ENCODE assay signal across 14 cellular contexts in the genomic region with DNA sequence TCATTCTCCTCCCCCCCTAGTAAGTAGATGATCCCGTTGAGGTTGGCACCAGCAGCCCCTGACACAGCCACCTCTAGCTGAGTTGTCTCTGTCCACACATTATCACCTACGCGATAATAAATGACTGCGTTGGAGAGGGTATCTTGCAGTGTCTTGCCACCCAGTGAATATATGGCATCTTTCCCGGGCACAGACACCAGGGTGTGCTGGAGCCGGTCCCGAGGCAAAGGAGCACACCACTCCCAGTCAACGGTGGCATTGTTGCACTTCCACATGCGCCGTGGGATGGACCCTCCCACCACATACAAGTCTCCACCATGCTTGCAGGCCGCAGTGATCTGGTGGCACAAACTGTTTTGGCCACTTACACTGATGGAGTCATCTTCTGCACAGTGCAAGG. TPM values are rescaled to one million over a fixed set of nuclear protein-coding genes. Genes with fewer than 3 reads are reported as not detected.
DNase-seq lines count a peak whose midpoint lies in the region; ATAC-seq, FAIRE-seq and TF ChIP-seq lines count a peak whose summit lies in the region.
"Had no signal": no experiment of that assay in that cellular context is flagged by ENCODE, and none has a peak within 500 bp of the region (broad histone marks: within the 10 kb centered on the region; RNA-seq: fewer than 3 reads in every experiment).

No MANE protein-coding gene starts in this region.

- TF ChIP-seq POLR2A in spleen (IDR thresholded peaks at IDR 0.05): no peak

- H3K27me3 ChIP-seq in right cardiac atrium (ENCODE audit: control insufficient read depth, insufficient read depth) (no peaks in the 10 kb centered on the region), spleen (replicated peaks in 1 of 7) (no peaks in the 10 kb centered on the region)
- H3K27me3 ChIP-seq: BLaER1 treated with 17β-estradiol and CSF1 and Interleukin-3, amounts not matched to agents 10 nM and 100 nM had no signal

- DNase-seq in caudate nucleus (lab: John Stamatoyannopoulos, UW): peak in 18 of 61 donors; percentile 22 to 69 (median 38)
- peak in 2 of 3 donors; percentile 64 to 67 for DNase-seq in right cardiac atrium
- DNase-seq in spleen: peak; percentile 56
- no peak for DNase-seq in germinal center (ENCODE audit: low spot score)
- no peak for DNase-seq in kidney
- DNase-seq in stimulated activated naive CD4-positive, alpha-beta T cell (lab: John Stamatoyannopoulos, UW): no peak
- DNase-seq: activated CD4-positive, alpha-beta memory T cell treated with anti-CD3 and anti-CD28 coated beads for 36 hours; mucosa of descending colon; NCI-H524; PC-3 had no signal

- ATAC-seq in right cardiac atrium: peak; percentile 83 to 90
- ATAC-seq: mucosa of descending colon, PC-3 had no signal

- 71% methylated on average over 11 of the region's 11 CpGs for WGBS in right cardiac atrium
- WGBS in spleen, 5 donors: 88 to 96% (median 94%) methylated on average over 10 to 11 of the region's 11 CpGs

- H3K36me3 ChIP-seq in spleen: peaks cover 9 to 95% (median 63%) of the 10 kb centered on the region in 6 donors
- peaks cover 27 to 32% of the 10 kb centered on the region in 2 donors for H3K36me3 ChIP-seq in kidney (ENCODE audit: control insufficient read depth in 1 of 2, insufficient read depth in 2 of 2, low read length in 2 of 2)

- no peak for TF ChIP-seq CTCF in spleen (IDR thresholded peaks at IDR 0.05 in 8 of 11, conservative IDR thresholded peaks at IDR 0.05 in 3 of 11)
- no peak for TF ChIP-seq CTCF in kidney (IDR thresholded peaks at IDR 0.05; ENCODE audit: borderline replicate concordance, extremely low read depth, insufficient read depth)

- H3K9ac ChIP-seq in kidney (ENCODE audit: low read length in 2 of 2): no peak overlapping the region

- H3K27ac ChIP-seq in caudate nucleus (ENCODE audit: low read depth, low read length) (peak overlapping the region; percentile 78), right cardiac atrium (ENCODE audit: low read length) (no peak overlapping the region), spleen (no peak overlapping the region), kidney (ENCODE audit: low read depth in 2 of 2, low read length in 2 of 2) (no peak overlapping the region)
- H3K27ac ChIP-seq: BLaER1 treated with 17β-estradiol and CSF1 and Interleukin-3, amounts not matched to agents 10 nM and 100 nM had no signal

- H3K4me1 ChIP-seq in right cardiac atrium (ENCODE audit: control insufficient read depth, insufficient read depth, low read length) (peaks cover 15% of the 10 kb centered on the region), spleen (peaks cover 13 to 72% (median 24%) of the 10 kb centered on the region in 6 donors), kidney (ENCODE audit: control insufficient read depth in 1 of 2, insufficient read depth in 1 of 2, low read depth in 1 of 2, low read length in 2 of 2) (peaks cover 10 to 11% of the 10 kb centered on the region in 2 donors)

- intact Hi-C loops in right cardiac atrium (cut with DNase I): no loop called here
- intact Hi-C loops in spleen (cut with DNase I; ENCODE audit: low total_unique reads): no loop called here
- intact Hi-C loops in kidney (cut with DNase I): no loop called here

- H3K4me3 ChIP-seq in right cardiac atrium (ENCODE audit: low read length) (no peak overlapping the region), spleen (no peak overlapping the region), kidney (ENCODE audit: low read length in 2 of 2) (no peak overlapping the region)
- H3K4me3 ChIP-seq: BLaER1 treated with 17β-estradiol and CSF1 and Interleukin-3, amounts not matched to agents 10 nM and 100 nM; mucosa of descending colon had no signal

- FAIRE-seq in kidney (lab: Jason Lieb, UNC): no peak

- H3K9me3 ChIP-seq in right cardiac atrium (ENCODE audit: control insufficient read depth, low read length) (no peaks in the 10 kb centered on the region), spleen (no peaks in the 10 kb centered on the region), kidney (ENCODE audit: control insufficient read depth in 1 of 2, low read length in 2 of 2) (no peaks in the 10 kb centered on the region)
- H3K9me3 ChIP-seq: BLaER1 treated with 17β-estradiol and CSF1 and Interleukin-3, amounts not matched to agents 10 nM and 100 nM; mucosa of descending colon had no signal

RNA-seq across cellular contexts. Expression of a gene that starts 5.4 kb away (rescaled TPM):
- total RNA-seq in right cardiac atrium: 10 to 100 TPM; 14.2 to 18.1 (median 14.6) TPM
- polyA plus RNA-seq in right cardiac atrium: 8.1 TPM
- total RNA-seq in spleen: 10 to 100 TPM; 14.3 to 22.4 (median 19.4) TPM
- 10 to 100 TPM in 1 of 3 donors, 1 to 10 TPM in 2; 8.7 to 13.3 (median 9.7) TPM for polyA plus RNA-seq in spleen
- total RNA-seq in kidney: 20.1 TPM
- polyA plus RNA-seq in kidney (ENCODE audit: insufficient read depth, low read depth, low replicate concordance): 16.7 TPM

RNA-seq across cellular contexts. Expression of a gene that starts 5.6 kb away (rescaled TPM):
- total RNA-seq in right cardiac atrium (100 to 1,000 TPM; 143 to 189 (median 165) TPM), spleen (10 to 100 TPM; 53.1 to 76.7 (median 68.5) TPM), kidney (85.8 TPM)
- polyA plus RNA-seq in right cardiac atrium (260 TPM), spleen (100 to 1,000 TPM; 122 to 141 (median 137) TPM), kidney (ENCODE audit: insufficient read depth, low read depth, low replicate concordance) (368 TPM)

RNA-seq across cellular contexts. Expression of a gene that starts 7.9 kb away (rescaled TPM):
- total RNA-seq in right cardiac atrium (10 to 100 TPM; 13.9 to 17.2 (median 15.3) TPM), spleen (100 to 1,000 TPM in 1 of 7 donors, 10 to 100 TPM in 6; 26.1 to 101 (median 30.6) TPM), kidney (34.6 TPM)
- polyA plus RNA-seq in right cardiac atrium (22.5 TPM), spleen (10 to 100 TPM; 40.9 to 55.2 (median 47.4) TPM), kidney (ENCODE audit: insufficient read depth, low read depth, low replicate concordance) (90.3 TPM)

RNA-seq across cellular contexts. Expression of a gene that starts 13.2 kb away (rescaled TPM):
- total RNA-seq in right cardiac atrium: under 1 TPM in 2 of 4 donors, not detected in 2; 0.17 to 0.32 TPM
- polyA plus RNA-seq in right cardiac atrium: 0.25 TPM
- total RNA-seq in spleen: not detected
- under 1 TPM in 2 of 3 donors, not detected in 1; 0.07 to 0.22 TPM for polyA plus RNA-seq in spleen
- not detected for total RNA-seq in kidney
- not detected for polyA plus RNA-seq in kidney (ENCODE audit: insufficient read depth, low read depth, low replicate concordance)
- total RNA-seq: activated CD4-positive, alpha-beta memory T cell treated with anti-CD3 and anti-CD28 coated beads for 36 hours; epithelial cell of proximal tubule; glomerular endothelial cell; LHCN-M2; PC-3 had no signal

RNA-seq across cellular contexts. Expression of a gene that starts 20.4 kb away (rescaled TPM):
- total RNA-seq in right cardiac atrium (10 to 100 TPM; 54.8 to 79.8 (median 73.4) TPM), spleen (100 to 1,000 TPM; 107 to 171 (median 122) TPM), kidney (115 TPM)
- polyA plus RNA-seq in right cardiac atrium (26.9 TPM), spleen (10 to 100 TPM; 18.5 to 39.2 (median 30.9) TPM), kidney (ENCODE audit: insufficient read depth, low read depth, low replicate concordance) (30.8 TPM)

Comparison
In these comparisons a context has a peak if more than half of its experiments do, and no peak if none do; other contexts are left out.
1. DNase-seq: peak in right cardiac atrium (2 of 3) and spleen (single experiment); none in germinal center (single experiment), kidney (single experiment) and stimulated activated naive CD4-positive, alpha-beta T cell (0 of 6).